In the genomic region with DNA sequence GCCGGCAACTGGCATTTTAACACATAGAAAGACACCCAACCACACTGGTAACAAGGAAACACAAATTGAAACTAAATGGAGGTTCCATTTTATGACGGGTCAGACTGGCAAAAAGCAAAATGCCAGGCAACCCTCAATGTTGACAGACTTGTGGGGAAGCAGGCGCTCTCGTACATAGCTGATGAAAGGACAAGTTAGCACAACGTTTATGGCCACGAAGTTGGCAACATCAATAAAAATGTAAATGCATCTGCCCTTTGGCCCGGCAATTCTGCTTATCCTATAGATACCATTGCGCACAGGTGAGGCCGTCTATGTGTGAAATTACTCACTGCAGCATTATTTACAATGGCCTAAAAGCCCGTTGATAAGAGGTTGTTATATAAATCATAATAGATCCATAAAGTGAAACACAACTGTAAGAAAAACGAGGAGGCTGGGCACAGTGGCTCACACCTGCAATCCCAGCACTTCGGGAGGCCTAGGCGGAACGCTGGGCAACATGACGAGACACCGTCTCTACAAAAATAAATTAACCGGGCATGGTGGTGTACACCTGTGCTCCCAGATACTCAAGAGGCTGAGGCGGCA, we compare ENCODE assay signal across 16 cellular contexts. TPM values are rescaled to one million over a fixed set of nuclear protein-coding genes. Genes with fewer than 3 reads are reported as not detected.
A peak's percentile ranks its signal among the peaks of the same experiment; 100 is the strongest.
DNase-seq lines count a peak whose midpoint lies in the region; ATAC-seq and TF ChIP-seq lines count a peak whose summit lies in the region.
"Had no signal": no experiment of that assay in that cellular context is flagged by ENCODE, and none has a peak within 500 bp of the region (broad histone marks: within the 10 kb centered on the region; RNA-seq: fewer than 3 reads in every experiment).

No MANE protein-coding gene starts in this region.

- peaks cover 50% of the 10 kb centered on the region for H3K4me1 Mint-ChIP-seq in Caco-2 (ENCODE audit: low read depth, unreplicated experiment)
- peaks cover 13% of the 10 kb centered on the region for H3K4me1 Mint-ChIP-seq in chondrocyte (ENCODE audit: low read depth)

- DNase-seq in Caco-2, result peak; percentile 51 to 76
- DNase-seq in chondrocyte (ENCODE audit: low spot score), result peak; percentile 24
- DNase-seq in mucosa of descending colon, result peak; percentile 72 to 88 (median 74)
- DNase-seq in upper lobe of right lung, result no peak
- no peak for DNase-seq in NCI-H2227 treated with DMSO at 0.1 percent for 48 hours (lab: John Stamatoyannopoulos, UW)
- no peak for DNase-seq in RWPE1 (ENCODE audit: low spot score)
- DNase-seq in NOMO-1 treated with dmso at 0.1 percent for 144 hours (lab: John Stamatoyannopoulos, UW; ENCODE audit: unreplicated experiment), result no peak
- DNase-seq: AML-193; CD4-positive, alpha-beta memory T cell; H9; Kasumi-1; NCI-H1930; NCI-H526; NK-92 treated with Interleukin-12 subunit alpha and Interleukin-12 subunit beta, amount 100 ng/mL, for 24 hours; SK-N-SH had no signal

- H4K20me1 ChIP-seq in BLaER1, result no peaks in the 10 kb centered on the region

- H3K4me3 Mint-ChIP-seq in Caco-2 (ENCODE audit: unreplicated experiment), result no peak overlapping the region
- H3K4me3 Mint-ChIP-seq in chondrocyte (ENCODE audit: unreplicated experiment), result no peak overlapping the region
- H3K4me3 Mint-ChIP-seq: CD4-positive, alpha-beta memory T cell; H9 had no signal

- peak overlapping the region; percentile 77 for H3K4me2 ChIP-seq in BLaER1
- H3K4me2 ChIP-seq: SK-N-SH had no signal

- H3K9ac ChIP-seq in BLaER1, result no peak overlapping the region
- H3K9ac ChIP-seq: SK-N-SH had no signal

- H3K36me3 Mint-ChIP-seq in Caco-2 (ENCODE audit: insufficient read depth, unreplicated experiment) (peaks cover 4% of the 10 kb centered on the region), chondrocyte (ENCODE audit: low read depth) (no peaks in the 10 kb centered on the region)
- H3K36me3 Mint-ChIP-seq: CD4-positive, alpha-beta memory T cell had no signal

- peak; percentile 79 for ATAC-seq in mucosa of descending colon
- no peak for ATAC-seq in upper lobe of right lung

- BruUV-seq in Caco-2 (replicated peaks; lab: Mats Ljungman, UMichigan), result no TSS peak

- peak overlapping the region; percentile 4 for H3K27ac Mint-ChIP-seq in Caco-2 (ENCODE audit: unreplicated experiment)
- H3K27ac Mint-ChIP-seq in chondrocyte (ENCODE audit: unreplicated experiment), result no peak overlapping the region
- H3K27ac Mint-ChIP-seq: CD4-positive, alpha-beta memory T cell; H9 had no signal

- no peaks in the 10 kb centered on the region for H3K36me3 ChIP-seq in BLaER1
- no peaks in the 10 kb centered on the region for H3K36me3 ChIP-seq in Caco-2 (ENCODE audit: control insufficient read depth, insufficient read depth, low read length)
- H3K36me3 ChIP-seq in mucosa of descending colon (ENCODE audit: low read depth), result no peaks in the 10 kb centered on the region
- H3K36me3 ChIP-seq in upper lobe of right lung, result no peaks in the 10 kb centered on the region

- intact Hi-C loops in Caco-2 (cut with micrococcal nuclease; ENCODE audit: unreplicated experiment) (loop anchor here (10.0 kb wide), 1 partner anchor 305 kb away; no protein-coding TSS in a partner anchor), mucosa of descending colon (cut with DNase I, micrococcal nuclease) (loop anchor here (10.0 kb wide), 2 partner anchors 175 to 445 kb away; no protein-coding TSS in a partner anchor), upper lobe of right lung (cut with DNase I) (loop anchor here (5.0 to 10.0 kb wide), 2 partner anchors 188 to 515 kb away; partner anchors contain the start of gene PDGFA)

- 0 out of 2 replicates have a peak, but pooled peaks cover 6% of the 10 kb centered on the region for H3K9me3 ChIP-seq in BLaER1
- no peaks in the 10 kb centered on the region for H3K9me3 ChIP-seq in Caco-2
- peaks cover 3% of the 10 kb centered on the region for H3K9me3 ChIP-seq in mucosa of descending colon
- H3K9me3 ChIP-seq in upper lobe of right lung, result no peaks in the 10 kb centered on the region
- H3K9me3 ChIP-seq: SK-N-SH had no signal

- H3K4me1 ChIP-seq in BLaER1, result peaks cover 48% of the 10 kb centered on the region
- peaks cover 39% of the 10 kb centered on the region for H3K4me1 ChIP-seq in Caco-2
- H3K4me1 ChIP-seq in mucosa of descending colon (ENCODE audit: low read depth), result peaks cover 59% of the 10 kb centered on the region
- peaks cover 22% of the 10 kb centered on the region for H3K4me1 ChIP-seq in upper lobe of right lung

- H3K27ac ChIP-seq in BLaER1, result no peak overlapping the region
- no peak overlapping the region for H3K27ac ChIP-seq in upper lobe of right lung
- no peak overlapping the region for H3K27ac ChIP-seq in RWPE1

- H3K27me3 Mint-ChIP-seq in Caco-2 (ENCODE audit: insufficient read depth, unreplicated experiment) (no peaks in the 10 kb centered on the region), chondrocyte (ENCODE audit: low read depth) (peaks cover 17% of the 10 kb centered on the region)

- CTCF ChIA-PET in Caco-2 (lab: Charles Lee) (interaction anchor here (1.1 to 2.7 kb wide), 2 partner anchors 8 to 63 kb away, joined by 3 to 9 read pairs; no protein-coding TSS in a partner anchor), RWPE1 (lab: Yijun Ruan, JAX) (no interaction called here)

- H3K9me3 Mint-ChIP-seq in Caco-2 (ENCODE audit: unreplicated experiment) (peaks cover 7% of the 10 kb centered on the region), chondrocyte (ENCODE audit: low read depth) (no peaks in the 10 kb centered on the region)

- H3K4me3 ChIP-seq in BLaER1 (no peak overlapping the region), Caco-2 (ENCODE audit: low read depth, low read length) (no peak overlapping the region), mucosa of descending colon (no peak overlapping the region), upper lobe of right lung (no peak overlapping the region)

- POLR2A ChIA-PET in Caco-2 (lab: Charles Lee), result interaction anchor here (0.6 kb wide), 1 partner anchor 190 kb away, joined by 4 read pairs; no protein-coding TSS in a partner anchor
- POLR2A ChIA-PET in RWPE1 (lab: Yijun Ruan, JAX; ENCODE audit: low non-redundant PET), result no interaction called here

- TF ChIP-seq CTCF in Caco-2 (IDR thresholded peaks at IDR 0.05; ENCODE audit: insufficient read depth in 1 of 2, low read depth in 1 of 2, low read length in 1 of 2, severe bottlenecking in 1 of 2, unreplicated experiment in 1 of 2) (no peak), chondrocyte (IDR thresholded peaks at IDR 0.05) (no peak), mucosa of descending colon (IDR thresholded peaks at IDR 0.05) (no peak), upper lobe of right lung (IDR thresholded peaks at IDR 0.05) (no peak), RWPE1 (conservative IDR thresholded peaks at IDR 0.05; ENCODE audit: low read depth) (no peak)

- peaks cover 5% of the 10 kb centered on the region; the same call in 1 of the 2 replicates for H3K27me3 ChIP-seq in BLaER1
- no peaks in the 10 kb centered on the region for H3K27me3 ChIP-seq in Caco-2 (replicated peaks; ENCODE audit: control insufficient read depth, insufficient read depth, low read length)
- H3K27me3 ChIP-seq in upper lobe of right lung, result no peaks in the 10 kb centered on the region

RNA-seq across cellular contexts. Expression of gene FOXL3, which starts 39.8 kb away (rescaled TPM):
- total RNA-seq in Caco-2 (2022) (not detected in 2 replicates), chondrocyte (not detected in 3 replicates), mucosa of descending colon (under 1 TPM in 1 of 3 donors, not detected in 2; 0.43 TPM), upper lobe of right lung (not detected)
- total RNA-seq: CD4-positive, alpha-beta memory T cell; H9 had no signal

Comparison
In these comparisons a context has a peak if more than half of its experiments do, and no peak if none do; other contexts are left out.
1. DNase-seq: peak in Caco-2 (2 of 2), chondrocyte (single experiment) and mucosa of descending colon (3 of 3); none in upper lobe of right lung (single experiment), NCI-H2227 treated with DMSO at 0.1 percent for 48 hours (single experiment), RWPE1 (single experiment) and NOMO-1 treated with dmso at 0.1 percent for 144 hours (single experiment).